Comparison of ENCODE assay signal across 7 cellular contexts in the genomic region with DNA sequence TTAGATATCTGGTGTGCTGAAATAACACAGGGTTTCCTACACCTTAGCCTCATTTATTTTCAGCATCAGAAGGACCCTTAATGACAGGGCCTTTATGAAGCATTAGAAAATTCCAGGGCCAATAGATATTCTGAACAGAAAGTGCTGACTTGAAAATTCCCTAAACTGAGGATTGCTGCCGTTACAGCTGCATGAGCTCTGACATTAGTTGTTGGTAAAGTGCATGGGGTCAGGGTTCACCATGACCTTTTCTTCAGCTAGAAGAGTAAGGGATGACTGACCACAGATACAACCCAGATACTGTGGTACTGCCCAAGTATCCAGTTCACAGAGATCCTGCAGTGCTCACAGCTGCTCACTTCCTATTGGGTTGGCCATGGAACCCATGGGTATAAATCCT.
"Had no signal": no experiment of that assay in that cellular context is flagged by ENCODE, and none has a peak within 500 bp of the region (broad histone marks: within the 10 kb centered on the region; RNA-seq: fewer than 3 reads in every experiment).

No MANE protein-coding gene starts in this region.

- H3K4me3 Mint-ChIP-seq: HFFc6, IgD-negative memory B cell had no signal

- H3K9me3 Mint-ChIP-seq: HFFc6 had no signal

- H3K4me3 ChIP-seq: HAP-1 had no signal

- H3K27me3 Mint-ChIP-seq: IgD-negative memory B cell had no signal

- ATAC-seq: HCT116 had no signal

- H3K4me1 Mint-ChIP-seq: IgD-negative memory B cell had no signal

- H3K36me3 ChIP-seq: HAP-1 had no signal

- H3K27ac Mint-ChIP-seq: HFFc6, IgD-negative memory B cell had no signal

- H3K4me1 ChIP-seq: HAP-1 had no signal

- H3K36me3 Mint-ChIP-seq: IgD-negative memory B cell had no signal

- DNase-seq: GOT3, H7, HFFc6, KG1 had no signal

- H3K9me3 ChIP-seq: HAP-1 had no signal
